In the genomic region with DNA sequence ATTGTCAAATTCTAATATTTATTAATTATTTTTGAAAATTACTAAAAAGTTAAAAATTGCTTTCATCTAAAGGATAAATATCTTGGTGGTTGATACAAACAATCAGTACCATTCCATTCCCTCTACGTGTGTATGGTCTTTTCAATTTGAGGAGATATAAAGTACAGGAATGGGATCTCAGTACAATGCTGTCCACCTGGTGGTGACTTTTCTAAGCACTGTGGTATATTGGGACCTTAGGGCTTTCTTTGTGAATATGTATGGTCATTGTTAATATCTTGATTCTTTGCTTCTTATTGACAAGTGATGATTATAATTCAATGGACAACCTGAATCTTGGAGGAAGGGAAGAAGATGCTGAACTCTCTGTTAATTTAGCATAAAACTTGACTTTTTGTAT, we compare ENCODE assay signal across 11 cellular contexts.
DNase-seq lines count a peak whose midpoint lies in the region; ATAC-seq and TF ChIP-seq lines count a peak whose summit lies in the region.
"Had no signal": no experiment of that assay in that cellular context is flagged by ENCODE, and none has a peak within 500 bp of the region (broad histone marks: within the 10 kb centered on the region; RNA-seq: fewer than 3 reads in every experiment).

No MANE protein-coding gene starts in this region.

- H3K9ac ChIP-seq in IMR-90 (ENCODE audit: low read depth, low read length): no peak overlapping the region

- peak; percentile 34 for TF ChIP-seq CTCF in AG10803 (conservative IDR thresholded peaks at IDR 0.05; ENCODE audit: low read length)
- TF ChIP-seq CTCF in IMR-90 (conservative IDR thresholded peaks at IDR 0.05; ENCODE audit: low read depth, low read length): 0 out of 2 replicates have a peak, but pooled peaks have one; percentile 13
- TF ChIP-seq CTCF in body of pancreas (IDR thresholded peaks at IDR 0.05): peak in 4 of 7 experiments; percentile 4 to 24 (median 15)

- H3K14ac ChIP-seq in IMR-90 (replicated peaks; ENCODE audit: low read depth, low read length): no peak overlapping the region

- no peak overlapping the region for H4K91ac ChIP-seq in IMR-90 (ENCODE audit: insufficient read depth, low read depth, low read length)

- H3K4ac ChIP-seq in IMR-90 (ENCODE audit: low read depth, low read length): no peak overlapping the region

- no TSS peak for BruUV-seq in IMR-90 (replicated peaks; lab: Mats Ljungman, UMichigan)

- H2AFZ ChIP-seq in IMR-90 (replicated peaks; ENCODE audit: low read length, poor library complexity): no peak overlapping the region

- no peak for ATAC-seq in IMR-90 (ENCODE audit: low read depth)
- ATAC-seq in body of pancreas: no peak
- peak; percentile 41 for ATAC-seq in left lobe of liver
- ATAC-seq in GM21360 (IDR thresholded peaks at IDR 0.05; ENCODE audit: unreplicated experiment): no peak
- ATAC-seq in GM21786 (IDR thresholded peaks at IDR 0.05; ENCODE audit: unreplicated experiment): no peak

- no peak overlapping the region for H2AK5ac ChIP-seq in IMR-90 (ENCODE audit: low read depth, low read length)

- no peaks in the 10 kb centered on the region for H3K9me1 ChIP-seq in IMR-90 (ENCODE audit: insufficient read depth, low read length)

- H3K79me1 ChIP-seq in IMR-90 (ENCODE audit: low read depth in 1 of 2, low read length in 2 of 2): no peaks in the 10 kb centered on the region

- H3K27ac ChIP-seq in IMR-90 (ENCODE audit: insufficient read depth, low read length) (no peak overlapping the region), body of pancreas (no peak overlapping the region)

- no peaks in the 10 kb centered on the region for H3K27me3 ChIP-seq in IMR-90 (ENCODE audit: control insufficient read depth, insufficient read depth, low read length)
- no peaks in the 10 kb centered on the region for H3K27me3 ChIP-seq in body of pancreas

- no peak for TF ChIP-seq POLR2A in IMR-90 (IDR thresholded peaks at IDR 0.05; ENCODE audit: low read depth, low read length)
- no peak for TF ChIP-seq POLR2A in body of pancreas (IDR thresholded peaks at IDR 0.05)

- no peak overlapping the region for H2BK5ac ChIP-seq in IMR-90 (ENCODE audit: low read depth, low read length, poor library complexity, severe bottlenecking)

- H2BK120ac ChIP-seq in IMR-90 (ENCODE audit: low read depth, low read length): no peak overlapping the region

- peaks cover 9% of the 10 kb centered on the region for H3K36me3 ChIP-seq in IMR-90 (ENCODE audit: control insufficient read depth, insufficient read depth, low read length)
- H3K36me3 ChIP-seq in body of pancreas (replicated peaks in 1 of 2; ENCODE audit: insufficient read depth in 1 of 2, low read depth in 2 of 2): no peaks in the 10 kb centered on the region

- no peak overlapping the region for H3K4me3 ChIP-seq in AG10803 (ENCODE audit: low read length)
- H3K4me3 ChIP-seq in IMR-90 (ENCODE audit: insufficient read depth, low read depth, low read length): no peak overlapping the region
- H3K4me3 ChIP-seq in body of pancreas: no peak overlapping the region

- 0 out of 2 replicates have a peak, but pooled peaks have one; percentile 16 for TF ChIP-seq RAD21 in IMR-90 (IDR thresholded peaks at IDR 0.05; ENCODE audit: low read length)

- H4K8ac ChIP-seq in IMR-90 (ENCODE audit: low read depth in 2 of 2, low read length in 2 of 2): no peak overlapping the region

- H2BK15ac ChIP-seq in IMR-90 (ENCODE audit: low read depth, low read length): no peak overlapping the region

- no peak overlapping the region for H2BK20ac ChIP-seq in IMR-90 (ENCODE audit: low read depth, low read length)

- H3K9me3 ChIP-seq in IMR-90 (ENCODE audit: control insufficient read depth, insufficient read depth, low read length): no peaks in the 10 kb centered on the region
- H3K9me3 ChIP-seq in body of pancreas: no peaks in the 10 kb centered on the region

- H4K20me1 ChIP-seq in IMR-90 (ENCODE audit: insufficient read depth, low read length): no peaks in the 10 kb centered on the region

- dilution Hi-C loops in IMR-90 (cut with HindIII; ENCODE audit: low sequenced_read_pairs, unreplicated experiment): no loop called here

- in situ Hi-C loops in IMR-90 (cut with MboI; ENCODE audit: low sequenced_read_pairs): no loop called here

- no peak overlapping the region for H3K56ac ChIP-seq in IMR-90 (ENCODE audit: extremely low read depth, insufficient read depth, low read length)

- no CpG with 5 or more reads among the region's 1 CpG for WGBS in IMR-90 (ENCODE audit: extremely low coverage in 2 of 2, insufficient read length in 1 of 2), 2 experiments
- 55 to 76% methylated on average over 1 of the region's 1 CpG for WGBS in body of pancreas, 2 donors

- H3K23ac ChIP-seq in IMR-90 (ENCODE audit: low read depth, low read length): no peak overlapping the region

- H2AK9ac ChIP-seq in IMR-90 (replicated peaks; ENCODE audit: low read depth, low read length, poor library complexity): no peak overlapping the region

- no peak for DNase-seq in AG10803 (ENCODE audit: low read depth)
- DNase-seq in IMR-90: peak; percentile 6
- DNase-seq in body of pancreas: no peak
- no peak for DNase-seq in left lobe of liver (ENCODE audit: low spot score)
- DNase-seq in HuH-7 (ENCODE audit: low spot score): no peak
- DNase-seq in hepatic stellate cell (ENCODE audit: low spot score): no peak
- DNase-seq: central memory CD4-positive, alpha-beta T cell; NCI-H1694; stimulated activated CD4-positive, alpha-beta T cell treated with anti-CD3 and anti-CD28 coated beads, Interleukin-4, amount 100 ng/mL, for 4 hours had no signal

- intact Hi-C loops in IMR-90 (cut with micrococcal nuclease): no loop called here
- intact Hi-C loops in body of pancreas (cut with DNase I): no loop called here

- no peak overlapping the region for H4K5ac ChIP-seq in IMR-90 (ENCODE audit: low read depth, low read length)

- H3K4me1 ChIP-seq in IMR-90 (ENCODE audit: control insufficient read depth, insufficient read depth, low read length) (no peaks in the 10 kb centered on the region; the same call in 1 of the 2 replicates), body of pancreas (no peaks in the 10 kb centered on the region)

- CTCF ChIA-PET in IMR-90 (lab: Yijun Ruan, JAX): no interaction called here

- POLR2A ChIA-PET in IMR-90 (lab: Charles Lee; ENCODE audit: unreplicated experiment): no interaction called here

- H3K4me2 ChIP-seq in IMR-90 (ENCODE audit: low read depth, low read length): no peak overlapping the region

- H3K18ac ChIP-seq in IMR-90 (ENCODE audit: low read depth, low read length): no peak overlapping the region

TF ChIP-seq in IMR-90, 13 proteins besides CTCF, POLR2A, EP300 and RAD21:
- peak; percentile 32; the same call in 1 of the 2 replicates for TF ChIP-seq SMC3 (IDR thresholded peaks at IDR 0.05; ENCODE audit: low read depth, low read length)
- no peak for TF ChIP-seq MAZ (IDR thresholded peaks at IDR 0.05; ENCODE audit: borderline replicate concordance, low read depth, low read length)
TF ChIP-seq in IMR-90: peak in this region for 1.
